1 cellular context compared by ENCODE assay signal in the genomic region with DNA sequence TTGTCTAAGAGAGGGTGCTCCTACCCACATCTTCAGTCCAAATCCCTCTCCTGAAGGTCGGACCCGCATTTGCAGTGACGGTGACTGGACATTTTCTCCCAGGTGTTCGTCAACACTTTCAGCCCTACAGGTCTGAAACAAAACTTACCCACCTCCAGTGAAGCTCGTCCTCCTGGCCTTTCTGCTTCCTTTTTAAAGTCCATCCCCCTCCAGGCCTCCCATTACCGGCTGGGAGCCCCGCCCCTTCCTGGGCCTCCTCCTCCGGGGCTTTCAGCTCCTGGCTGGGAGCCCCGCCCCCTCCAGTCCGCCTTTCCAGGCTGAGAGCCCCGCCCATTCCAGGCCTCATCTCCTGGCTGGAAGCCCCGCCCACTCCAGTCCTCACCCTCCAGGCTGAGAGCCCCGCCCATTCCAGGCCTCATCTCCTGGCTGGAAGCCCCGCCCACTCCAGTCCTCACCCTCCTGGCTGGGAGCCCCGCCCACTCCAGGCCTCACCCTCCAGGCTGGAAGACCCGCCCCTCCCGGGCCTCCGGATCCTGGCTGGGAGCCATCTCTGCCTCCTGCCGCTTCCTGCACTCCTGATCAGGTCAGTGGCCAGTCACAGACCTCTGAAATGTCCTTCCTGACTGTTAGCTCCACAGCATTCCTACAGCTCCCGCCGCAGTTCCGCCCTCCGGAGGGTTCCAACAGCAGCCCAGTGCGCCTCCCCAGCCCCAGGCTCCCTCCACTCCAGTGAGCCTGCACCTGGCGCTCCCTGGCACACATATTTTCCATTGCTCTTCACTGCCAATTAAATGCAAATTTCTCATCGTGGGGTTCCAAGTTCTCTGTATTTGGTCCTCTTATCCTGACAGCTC.
A peak's percentile ranks its signal among the peaks of the same experiment; 100 is the strongest.
TF ChIP-seq lines count a peak whose summit lies in the region.

No MANE protein-coding gene starts in this region.

TF ChIP-seq in K562, 482 proteins besides CTCF, POLR2A, EP300 and RAD21 (continued from another document and continues in another):
- TF ChIP-seq, protein P1, sequence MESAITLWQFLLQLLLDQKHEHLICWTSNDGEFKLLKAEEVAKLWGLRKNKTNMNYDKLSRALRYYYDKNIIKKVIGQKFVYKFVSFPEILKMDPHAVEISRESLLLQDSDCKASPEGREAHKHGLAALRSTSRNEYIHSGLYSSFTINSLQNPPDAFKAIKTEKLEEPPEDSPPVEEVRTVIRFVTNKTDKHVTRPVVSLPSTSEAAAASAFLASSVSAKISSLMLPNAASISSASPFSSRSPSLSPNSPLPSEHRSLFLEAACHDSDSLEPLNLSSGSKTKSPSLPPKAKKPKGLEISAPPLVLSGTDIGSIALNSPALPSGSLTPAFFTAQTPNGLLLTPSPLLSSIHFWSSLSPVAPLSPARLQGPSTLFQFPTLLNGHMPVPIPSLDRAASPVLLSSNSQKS (CRISPR knock-in tag; IDR thresholded peaks at IDR 0.05), result no peak
- TF ChIP-seq ZNF830 (CRISPR knock-in tag; IDR thresholded peaks at IDR 0.05) (no peak), ZFP30 (CRISPR knock-in tag; IDR thresholded peaks at IDR 0.05; ENCODE audit: borderline replicate concordance) (no peak), ATF7 (IDR thresholded peaks at IDR 0.05) (peak; percentile 55; the same call in 1 of the 2 replicates), ZNF274 (IDR thresholded peaks at IDR 0.05; ENCODE audit: borderline replicate concordance, low read depth, low read length) (no peak), TCF7L2 (IDR thresholded peaks at IDR 0.05; ENCODE audit: low read depth, low read length) (no peak), SRSF9 (IDR thresholded peaks at IDR 0.05; ENCODE audit: borderline replicate concordance, low read depth, low read length) (no peak), BCOR (IDR thresholded peaks at IDR 0.05) (no peak), ERF (CRISPR knock-in tag; IDR thresholded peaks at IDR 0.05) (no peak), TRIM28 (IDR thresholded peaks at IDR 0.05) (0 out of 2 replicates have a peak, but pooled peaks have one; percentile 25), FOXA3 (CRISPR knock-in tag; conservative IDR thresholded peaks at IDR 0.05 in 1 of 2, IDR thresholded peaks at IDR 0.05 in 1 of 2) (no peak), C11orf30 (IDR thresholded peaks at IDR 0.05; ENCODE audit: low read depth) (0 out of 2 replicates have a peak, but pooled peaks have one; percentile 7), SMAD1 (IDR thresholded peaks at IDR 0.05; ENCODE audit: low read depth, low read length, partially characterized antibody) (peak; percentile 50), SAP30 (IDR thresholded peaks at IDR 0.05; ENCODE audit: borderline replicate concordance, insufficient read depth, low read depth, low read length, poor library complexity, severe bottlenecking) (peak; percentile 42), ZNF133 (CRISPR knock-in tag; IDR thresholded peaks at IDR 0.05) (no peak), GABPB1 (CRISPR knock-in tag; IDR thresholded peaks at IDR 0.05) (peak; percentile 63), ZC3H8 (IDR thresholded peaks at IDR 0.05) (no peak), BCL6 (CRISPR knock-in tag; IDR thresholded peaks at IDR 0.05) (no peak), BMI1 (IDR thresholded peaks at IDR 0.05; ENCODE audit: low read length) (no peak), ZNF311 (CRISPR knock-in tag; IDR thresholded peaks at IDR 0.05) (no peak), NCOA6 (IDR thresholded peaks at IDR 0.05) (no peak), ZNF436 (CRISPR knock-in tag; IDR thresholded peaks at IDR 0.05) (no peak), MAFF (IDR thresholded peaks at IDR 0.05; ENCODE audit: low read length) (no peak; the same call in 1 of the 2 replicates)
- TF ChIP-seq, protein P2, sequence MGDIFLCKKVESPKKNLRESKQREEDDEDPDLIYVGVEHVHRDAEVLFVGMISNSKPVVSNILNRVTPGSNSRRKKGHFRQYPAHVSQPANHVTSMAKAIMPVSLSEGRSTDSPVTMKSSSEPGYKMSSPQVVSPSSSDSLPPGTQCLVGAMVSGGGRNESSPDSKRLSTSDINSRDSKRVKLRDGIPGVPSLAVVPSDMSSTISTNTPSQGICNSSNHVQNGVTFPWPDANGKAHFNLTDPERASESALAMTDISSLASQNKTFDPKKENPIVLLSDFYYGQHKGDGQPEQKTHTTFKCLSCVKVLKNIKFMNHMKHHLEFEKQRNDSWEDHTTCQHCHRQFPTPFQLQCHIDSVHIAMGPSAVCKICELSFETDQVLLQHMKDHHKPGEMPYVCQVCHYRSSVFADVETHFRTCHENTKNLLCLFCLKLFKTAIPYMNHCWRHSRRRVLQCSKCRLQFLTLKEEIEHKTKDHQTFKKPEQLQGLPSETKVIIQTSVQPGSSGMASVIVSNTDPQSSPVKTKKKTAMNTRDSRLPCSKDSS (IDR thresholded peaks at IDR 0.05; ENCODE audit: low read depth, partially characterized antibody), result no peak
- TF ChIP-seq, protein P3, sequence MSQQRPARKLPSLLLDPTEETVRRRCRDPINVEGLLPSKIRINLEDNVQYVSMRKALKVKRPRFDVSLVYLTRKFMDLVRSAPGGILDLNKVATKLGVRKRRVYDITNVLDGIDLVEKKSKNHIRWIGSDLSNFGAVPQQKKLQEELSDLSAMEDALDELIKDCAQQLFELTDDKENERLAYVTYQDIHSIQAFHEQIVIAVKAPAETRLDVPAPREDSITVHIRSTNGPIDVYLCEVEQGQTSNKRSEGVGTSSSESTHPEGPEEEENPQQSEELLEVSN (IDR thresholded peaks at IDR 0.05; ENCODE audit: borderline replicate concordance in 1 of 2, extremely low read depth in 1 of 2, insufficient read depth in 1 of 2, insufficient read length in 1 of 2, low read depth in 1 of 2, low read length in 1 of 2, poor library complexity in 1 of 2, severe bottlenecking in 1 of 2), result no peak
- TF ChIP-seq, protein P4, sequence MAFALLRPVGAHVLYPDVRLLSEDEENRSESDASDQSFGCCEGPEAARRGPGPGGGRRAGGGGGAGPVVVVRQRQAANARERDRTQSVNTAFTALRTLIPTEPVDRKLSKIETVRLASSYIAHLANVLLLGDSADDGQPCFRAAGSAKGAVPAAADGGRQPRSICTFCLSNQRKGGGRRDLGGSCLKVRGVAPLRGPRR (CRISPR knock-in tag; IDR thresholded peaks at IDR 0.05), result no peak
- TF ChIP-seq, protein P5, sequence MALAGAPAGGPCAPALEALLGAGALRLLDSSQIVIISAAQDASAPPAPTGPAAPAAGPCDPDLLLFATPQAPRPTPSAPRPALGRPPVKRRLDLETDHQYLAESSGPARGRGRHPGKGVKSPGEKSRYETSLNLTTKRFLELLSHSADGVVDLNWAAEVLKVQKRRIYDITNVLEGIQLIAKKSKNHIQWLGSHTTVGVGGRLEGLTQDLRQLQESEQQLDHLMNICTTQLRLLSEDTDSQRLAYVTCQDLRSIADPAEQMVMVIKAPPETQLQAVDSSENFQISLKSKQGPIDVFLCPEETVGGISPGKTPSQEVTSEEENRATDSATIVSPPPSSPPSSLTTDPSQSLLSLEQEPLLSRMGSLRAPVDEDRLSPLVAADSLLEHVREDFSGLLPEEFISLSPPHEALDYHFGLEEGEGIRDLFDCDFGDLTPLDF (CRISPR knock-in tag; IDR thresholded peaks at IDR 0.05), result no peak
- TF ChIP-seq, protein P6, sequence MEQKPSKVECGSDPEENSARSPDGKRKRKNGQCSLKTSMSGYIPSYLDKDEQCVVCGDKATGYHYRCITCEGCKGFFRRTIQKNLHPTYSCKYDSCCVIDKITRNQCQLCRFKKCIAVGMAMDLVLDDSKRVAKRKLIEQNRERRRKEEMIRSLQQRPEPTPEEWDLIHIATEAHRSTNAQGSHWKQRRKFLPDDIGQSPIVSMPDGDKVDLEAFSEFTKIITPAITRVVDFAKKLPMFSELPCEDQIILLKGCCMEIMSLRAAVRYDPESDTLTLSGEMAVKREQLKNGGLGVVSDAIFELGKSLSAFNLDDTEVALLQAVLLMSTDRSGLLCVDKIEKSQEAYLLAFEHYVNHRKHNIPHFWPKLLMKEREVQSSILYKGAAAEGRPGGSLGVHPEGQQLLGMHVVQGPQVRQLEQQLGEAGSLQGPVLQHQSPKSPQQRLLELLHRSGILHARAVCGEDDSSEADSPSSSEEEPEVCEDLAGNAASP (IDR thresholded peaks at IDR 0.05), result no peak
- TF ChIP-seq, protein P7, sequence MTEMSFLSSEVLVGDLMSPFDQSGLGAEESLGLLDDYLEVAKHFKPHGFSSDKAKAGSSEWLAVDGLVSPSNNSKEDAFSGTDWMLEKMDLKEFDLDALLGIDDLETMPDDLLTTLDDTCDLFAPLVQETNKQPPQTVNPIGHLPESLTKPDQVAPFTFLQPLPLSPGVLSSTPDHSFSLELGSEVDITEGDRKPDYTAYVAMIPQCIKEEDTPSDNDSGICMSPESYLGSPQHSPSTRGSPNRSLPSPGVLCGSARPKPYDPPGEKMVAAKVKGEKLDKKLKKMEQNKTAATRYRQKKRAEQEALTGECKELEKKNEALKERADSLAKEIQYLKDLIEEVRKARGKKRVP (CRISPR knock-in tag; IDR thresholded peaks at IDR 0.05), result no peak
- TF ChIP-seq, protein P8, sequence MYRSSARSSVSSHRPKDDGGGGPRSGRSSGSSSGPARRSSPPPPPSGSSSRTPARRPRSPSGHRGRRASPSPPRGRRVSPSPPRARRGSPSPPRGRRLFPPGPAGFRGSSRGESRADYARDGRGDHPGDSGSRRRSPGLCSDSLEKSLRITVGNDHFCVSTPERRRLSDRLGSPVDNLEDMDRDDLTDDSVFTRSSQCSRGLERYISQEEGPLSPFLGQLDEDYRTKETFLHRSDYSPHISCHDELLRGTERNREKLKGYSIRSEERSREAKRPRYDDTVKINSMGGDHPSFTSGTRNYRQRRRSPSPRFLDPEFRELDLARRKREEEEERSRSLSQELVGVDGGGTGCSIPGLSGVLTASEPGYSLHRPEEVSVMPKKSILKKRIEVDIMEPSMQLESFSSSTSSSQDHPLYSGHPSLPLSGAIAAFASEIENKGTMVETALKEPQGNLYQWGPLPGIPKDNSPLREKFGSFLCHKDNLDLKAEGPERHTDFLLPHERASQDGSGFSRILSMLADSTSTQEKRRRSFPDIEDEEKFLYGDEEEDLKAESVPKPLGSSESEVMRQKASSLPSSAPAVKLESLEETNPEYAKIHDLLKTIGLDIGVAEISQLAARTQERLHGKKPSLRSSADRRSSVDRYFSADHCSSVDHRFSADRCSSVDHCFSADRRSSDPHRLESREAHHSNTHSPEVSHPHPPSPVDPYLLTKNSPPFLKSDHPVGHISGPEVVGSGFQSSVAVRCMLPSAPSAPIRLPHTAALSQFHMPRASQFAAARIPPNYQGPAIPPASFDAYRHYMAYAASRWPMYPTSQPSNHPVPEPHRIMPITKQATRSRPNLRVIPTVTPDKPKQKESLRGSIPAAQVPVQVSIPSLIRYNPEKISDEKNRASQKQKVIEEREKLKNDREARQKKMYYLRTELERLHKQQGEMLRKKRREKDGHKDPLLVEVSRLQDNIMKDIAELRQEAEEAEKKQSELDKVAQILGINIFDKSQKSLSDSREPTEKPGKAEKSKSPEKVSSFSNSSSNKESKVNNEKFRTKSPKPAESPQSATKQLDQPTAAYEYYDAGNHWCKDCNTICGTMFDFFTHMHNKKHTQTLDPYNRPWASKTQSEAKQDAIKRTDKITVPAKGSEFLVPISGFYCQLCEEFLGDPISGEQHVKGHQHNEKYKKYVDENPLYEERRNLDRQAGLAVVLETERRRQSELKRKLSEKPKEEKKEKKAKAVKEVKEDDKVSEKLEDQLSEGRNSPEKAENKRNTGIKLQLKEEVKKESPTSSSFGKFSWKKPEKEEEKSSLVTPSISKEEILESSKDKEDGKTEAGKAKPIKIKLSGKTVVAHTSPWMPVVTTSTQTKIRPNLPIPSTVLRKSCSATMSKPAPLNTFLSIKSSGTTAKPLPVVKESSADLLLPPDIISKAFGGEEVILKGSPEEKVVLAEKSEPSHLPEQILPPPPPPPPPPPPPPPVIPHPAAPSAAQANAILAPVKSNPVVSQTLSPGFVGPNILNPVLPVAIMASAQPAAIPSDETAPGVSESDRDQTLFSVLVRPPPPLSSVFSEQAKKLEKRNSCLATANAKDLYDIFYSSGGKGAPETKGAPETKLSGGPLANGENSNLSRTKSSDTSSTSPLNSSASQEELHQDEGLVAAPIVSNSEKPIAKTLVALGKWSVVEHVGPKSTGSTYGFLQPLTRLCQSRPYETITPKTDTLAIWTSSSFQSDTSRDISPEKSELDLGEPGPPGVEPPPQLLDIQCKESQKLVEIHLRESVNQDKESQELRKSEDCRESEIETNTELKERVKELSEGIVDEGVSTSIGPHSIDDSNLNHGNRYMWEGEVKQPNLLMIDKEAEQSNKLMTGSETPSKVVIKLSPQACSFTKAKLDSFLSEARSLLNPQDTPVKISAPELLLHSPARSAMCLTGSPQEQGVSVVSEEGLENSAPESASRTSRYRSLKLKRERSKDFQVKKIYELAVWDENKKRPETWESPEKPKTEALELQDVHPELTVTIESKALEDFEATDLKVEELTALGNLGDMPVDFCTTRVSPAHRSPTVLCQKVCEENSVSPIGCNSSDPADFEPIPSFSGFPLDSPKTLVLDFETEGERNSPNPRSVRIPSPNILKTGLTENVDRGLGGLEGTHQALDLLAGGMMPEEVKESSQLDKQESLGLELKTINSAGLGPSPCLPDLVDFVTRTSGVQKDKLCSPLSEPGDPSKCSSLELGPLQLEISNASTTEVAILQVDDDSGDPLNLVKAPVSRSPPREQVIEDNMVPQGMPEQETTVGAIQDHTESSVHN (IDR thresholded peaks at IDR 0.05; ENCODE audit: borderline replicate concordance in 1 of 2, low read depth in 1 of 2), result no peak
- TF ChIP-seq, protein P9, sequence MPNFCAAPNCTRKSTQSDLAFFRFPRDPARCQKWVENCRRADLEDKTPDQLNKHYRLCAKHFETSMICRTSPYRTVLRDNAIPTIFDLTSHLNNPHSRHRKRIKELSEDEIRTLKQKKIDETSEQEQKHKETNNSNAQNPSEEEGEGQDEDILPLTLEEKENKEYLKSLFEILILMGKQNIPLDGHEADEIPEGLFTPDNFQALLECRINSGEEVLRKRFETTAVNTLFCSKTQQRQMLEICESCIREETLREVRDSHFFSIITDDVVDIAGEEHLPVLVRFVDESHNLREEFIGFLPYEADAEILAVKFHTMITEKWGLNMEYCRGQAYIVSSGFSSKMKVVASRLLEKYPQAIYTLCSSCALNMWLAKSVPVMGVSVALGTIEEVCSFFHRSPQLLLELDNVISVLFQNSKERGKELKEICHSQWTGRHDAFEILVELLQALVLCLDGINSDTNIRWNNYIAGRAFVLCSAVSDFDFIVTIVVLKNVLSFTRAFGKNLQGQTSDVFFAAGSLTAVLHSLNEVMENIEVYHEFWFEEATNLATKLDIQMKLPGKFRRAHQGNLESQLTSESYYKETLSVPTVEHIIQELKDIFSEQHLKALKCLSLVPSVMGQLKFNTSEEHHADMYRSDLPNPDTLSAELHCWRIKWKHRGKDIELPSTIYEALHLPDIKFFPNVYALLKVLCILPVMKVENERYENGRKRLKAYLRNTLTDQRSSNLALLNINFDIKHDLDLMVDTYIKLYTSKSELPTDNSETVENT (CRISPR knock-in tag; IDR thresholded peaks at IDR 0.05), result no peak
- TF ChIP-seq, protein P10, sequence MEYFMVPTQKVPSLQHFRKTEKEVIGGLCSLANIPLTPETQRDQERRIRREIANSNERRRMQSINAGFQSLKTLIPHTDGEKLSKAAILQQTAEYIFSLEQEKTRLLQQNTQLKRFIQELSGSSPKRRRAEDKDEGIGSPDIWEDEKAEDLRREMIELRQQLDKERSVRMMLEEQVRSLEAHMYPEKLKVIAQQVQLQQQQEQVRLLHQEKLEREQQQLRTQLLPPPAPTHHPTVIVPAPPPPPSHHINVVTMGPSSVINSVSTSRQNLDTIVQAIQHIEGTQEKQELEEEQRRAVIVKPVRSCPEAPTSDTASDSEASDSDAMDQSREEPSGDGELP (CRISPR knock-in tag; IDR thresholded peaks at IDR 0.05; ENCODE audit: borderline replicate concordance), result peak; percentile 87
- TF ChIP-seq, protein P11, sequence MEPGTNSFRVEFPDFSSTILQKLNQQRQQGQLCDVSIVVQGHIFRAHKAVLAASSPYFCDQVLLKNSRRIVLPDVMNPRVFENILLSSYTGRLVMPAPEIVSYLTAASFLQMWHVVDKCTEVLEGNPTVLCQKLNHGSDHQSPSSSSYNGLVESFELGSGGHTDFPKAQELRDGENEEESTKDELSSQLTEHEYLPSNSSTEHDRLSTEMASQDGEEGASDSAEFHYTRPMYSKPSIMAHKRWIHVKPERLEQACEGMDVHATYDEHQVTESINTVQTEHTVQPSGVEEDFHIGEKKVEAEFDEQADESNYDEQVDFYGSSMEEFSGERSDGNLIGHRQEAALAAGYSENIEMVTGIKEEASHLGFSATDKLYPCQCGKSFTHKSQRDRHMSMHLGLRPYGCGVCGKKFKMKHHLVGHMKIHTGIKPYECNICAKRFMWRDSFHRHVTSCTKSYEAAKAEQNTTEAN (CRISPR knock-in tag; IDR thresholded peaks at IDR 0.05), result no peak
